ENCODE assay signal across 28 cellular contexts in genomic region chr13:60221581-60221980, GRCh38.
"Had no signal": no experiment of that assay in that cellular context is flagged by ENCODE, and none has a peak within 500 bp of the region (broad histone marks: within the 10 kb centered on the region; RNA-seq: fewer than 3 reads in every experiment).

No MANE protein-coding gene starts in this region.

- H3K27me3 Mint-ChIP-seq: stimulated activated naive CD8-positive, alpha-beta T cell treated with anti-CD3 and anti-CD28 coated beads, Interleukin-15, Interleukin-2, amounts not matched to agents 100 ng/mL and 50 ng/mL, for 24 hours had no signal

- H3K4me3 Mint-ChIP-seq: stimulated activated effector memory CD8-positive, alpha-beta T cell treated with anti-CD3 and anti-CD28 coated beads, Interleukin-12 subunit alpha, Interleukin-12 subunit beta, amount 100 ng/mL, for 72 hours; stimulated activated memory B cell treated with anti-CD40 and anti-IgM and Interleukin-4, amounts not matched to agents 10 μg/mL and 1 μg/mL and 100 μg/mL, for 72 hours; stimulated activated naive B cell treated with anti-CD40 and anti-IgM and Interleukin-4, amounts not matched to agents 10 μg/mL and 1 μg/mL and 100 μg/mL, for 72 hours; stimulated activated naive CD8-positive, alpha-beta T cell treated with anti-CD3 and anti-CD28 coated beads, Interleukin-15, amount 100 ng/mL, for 72 hours; stimulated activated naive CD8-positive, alpha-beta T cell treated with anti-CD3 and anti-CD28 coated beads, Interleukin-15, Interleukin-2, amounts not matched to agents 100 ng/mL and 50 ng/mL, for 24 hours; type B pancreatic cell had no signal

- H3K27me3 ChIP-seq: stomach, suprapubic skin, testis, thyroid gland, tibial artery, tibial nerve, transverse colon, upper lobe of left lung, upper lobe of right lung, uterus, vagina had no signal

- H3K36me3 Mint-ChIP-seq: stimulated activated effector memory CD8-positive, alpha-beta T cell treated with anti-CD3 and anti-CD28 coated beads, Interleukin-12 subunit alpha, Interleukin-12 subunit beta, amount 100 ng/mL, for 72 hours; stimulated activated memory B cell treated with anti-CD40 and anti-IgM and Interleukin-4, amounts not matched to agents 10 μg/mL and 1 μg/mL and 100 μg/mL, for 72 hours; stimulated activated naive B cell treated with anti-CD40 and anti-IgM and Interleukin-4, amounts not matched to agents 10 μg/mL and 1 μg/mL and 100 μg/mL, for 72 hours; type B pancreatic cell had no signal

- H3K27ac Mint-ChIP-seq: stimulated activated effector memory CD8-positive, alpha-beta T cell treated with anti-CD3 and anti-CD28 coated beads, Interleukin-12 subunit alpha, Interleukin-12 subunit beta, amount 100 ng/mL, for 72 hours; stimulated activated memory B cell treated with anti-CD40 and anti-IgM and Interleukin-4, amounts not matched to agents 10 μg/mL and 1 μg/mL and 100 μg/mL, for 72 hours; stimulated activated naive B cell treated with anti-CD40 and anti-IgM and Interleukin-4, amounts not matched to agents 10 μg/mL and 1 μg/mL and 100 μg/mL, for 72 hours; stimulated activated naive CD8-positive, alpha-beta T cell treated with anti-CD3 and anti-CD28 coated beads, Interleukin-15, Interleukin-2, amounts not matched to agents 100 ng/mL and 50 ng/mL, for 24 hours; type B pancreatic cell had no signal

- H3K4me1 ChIP-seq: stomach, testis, thyroid gland, tibial artery, tibial nerve, transverse colon, upper lobe of left lung, upper lobe of right lung, uterus, vagina had no signal

- H3K36me3 ChIP-seq: stomach, suprapubic skin, thoracic aorta, thyroid gland, tibial artery, tibial nerve, transverse colon, upper lobe of left lung, upper lobe of right lung, uterus, vagina had no signal

- H3K4me3 ChIP-seq: stomach, suprapubic skin, testis, thoracic aorta, thyroid gland, tibial artery, tibial nerve, transverse colon, upper lobe of left lung, upper lobe of right lung, uterus, vagina had no signal

- H3K4me1 Mint-ChIP-seq: stimulated activated effector memory CD8-positive, alpha-beta T cell treated with anti-CD3 and anti-CD28 coated beads, Interleukin-12 subunit alpha, Interleukin-12 subunit beta, amount 100 ng/mL, for 72 hours; stimulated activated memory B cell treated with anti-CD40 and anti-IgM and Interleukin-4, amounts not matched to agents 10 μg/mL and 1 μg/mL and 100 μg/mL, for 72 hours; stimulated activated naive B cell treated with anti-CD40 and anti-IgM and Interleukin-4, amounts not matched to agents 10 μg/mL and 1 μg/mL and 100 μg/mL, for 72 hours; stimulated activated naive CD8-positive, alpha-beta T cell treated with anti-CD3 and anti-CD28 coated beads, Interleukin-15, amount 100 ng/mL, for 72 hours had no signal

- H3K9me3 Mint-ChIP-seq: stimulated activated effector memory CD8-positive, alpha-beta T cell treated with anti-CD3 and anti-CD28 coated beads, Interleukin-12 subunit alpha, Interleukin-12 subunit beta, amount 100 ng/mL, for 72 hours; stimulated activated memory B cell treated with anti-CD40 and anti-IgM and Interleukin-4, amounts not matched to agents 10 μg/mL and 1 μg/mL and 100 μg/mL, for 72 hours; stimulated activated naive B cell treated with anti-CD40 and anti-IgM and Interleukin-4, amounts not matched to agents 10 μg/mL and 1 μg/mL and 100 μg/mL, for 72 hours; stimulated activated naive CD8-positive, alpha-beta T cell treated with anti-CD3 and anti-CD28 coated beads, Interleukin-15, amount 100 ng/mL, for 72 hours; stimulated activated naive CD8-positive, alpha-beta T cell treated with anti-CD3 and anti-CD28 coated beads, Interleukin-15, Interleukin-2, amounts not matched to agents 100 ng/mL and 50 ng/mL, for 24 hours; type B pancreatic cell had no signal

- DNase-seq: stimulated activated CD4-positive, alpha-beta T cell treated with anti-CD3 and anti-CD28 coated beads, Interleukin-2, amount 100 ng/mL, for 48 hours; stimulated activated CD4-positive, alpha-beta T cell treated with anti-CD3 and anti-CD28 coated beads, Interleukin-4, amount 100 ng/mL, for 1 hour; stimulated activated CD4-positive, alpha-beta T cell treated with anti-CD3 and anti-CD28 coated beads, Interleukin-4, amount 100 ng/mL, for 24 hours; stimulated activated CD4-positive, alpha-beta T cell treated with anti-CD3 and anti-CD28 coated beads, Interleukin-4, amount 100 ng/mL, for 4 hours; stimulated activated CD8-positive, alpha-beta memory T cell treated with anti-CD3 and anti-CD28 coated beads, Interleukin-4, amount 100 ng/mL, for 48 hours; stimulated activated naive B cell treated with anti-CD40 and anti-IgM and Interleukin-4, amounts not matched to agents 10 μg/mL and 1 μg/mL and 100 μg/mL, for 72 hours; stimulated activated naive CD4-positive, alpha-beta T cell; stimulated activated naive CD4-positive, alpha-beta T cell treated with Interleukin-2 at 50 U/mL for 16 hours; stimulated activated naive CD8-positive, alpha-beta T cell treated with anti-CD3 and anti-CD28 coated beads, Interleukin-15, amount 100 ng/mL, for 72 hours; stimulated activated naive CD8-positive, alpha-beta T cell treated with anti-CD3 and anti-CD28 coated beads, Interleukin-15, Interleukin-2, amounts not matched to agents 100 U/mL and 50 U/mL, for 24 hours; stomach; substantia nigra; testis; thyroid gland; tibial artery; transverse colon; trophoblast cell; upper lobe of right lung; uterus had no signal

- ATAC-seq: stimulated activated effector memory CD8-positive, alpha-beta T cell treated with anti-CD3 and anti-CD28 coated beads, Interleukin-12 subunit alpha, Interleukin-12 subunit beta, amount 100 ng/mL, for 72 hours; stimulated activated memory B cell treated with anti-CD40 and anti-IgM and Interleukin-4, amounts not matched to agents 10 μg/mL and 1 μg/mL and 100 μg/mL, for 72 hours; stimulated activated naive B cell treated with anti-CD40 and anti-IgM and Interleukin-4, amounts not matched to agents 10 μg/mL and 1 μg/mL and 100 μg/mL, for 72 hours; stimulated activated naive CD8-positive, alpha-beta T cell treated with anti-CD3 and anti-CD28 coated beads, Interleukin-15, amount 100 ng/mL, for 72 hours; stimulated activated naive CD8-positive, alpha-beta T cell treated with anti-CD3 and anti-CD28 coated beads, Interleukin-15, Interleukin-2, amounts not matched to agents 100 U/mL and 50 U/mL, for 24 hours; upper lobe of right lung had no signal

- H3K27ac ChIP-seq: stomach, suprapubic skin, testis, thoracic aorta, thyroid gland, tibial artery, tibial nerve, transverse colon, upper lobe of left lung, upper lobe of right lung, uterus, vagina had no signal
